Comparison of ENCODE assay signal across 19 cellular contexts in the genomic region with DNA sequence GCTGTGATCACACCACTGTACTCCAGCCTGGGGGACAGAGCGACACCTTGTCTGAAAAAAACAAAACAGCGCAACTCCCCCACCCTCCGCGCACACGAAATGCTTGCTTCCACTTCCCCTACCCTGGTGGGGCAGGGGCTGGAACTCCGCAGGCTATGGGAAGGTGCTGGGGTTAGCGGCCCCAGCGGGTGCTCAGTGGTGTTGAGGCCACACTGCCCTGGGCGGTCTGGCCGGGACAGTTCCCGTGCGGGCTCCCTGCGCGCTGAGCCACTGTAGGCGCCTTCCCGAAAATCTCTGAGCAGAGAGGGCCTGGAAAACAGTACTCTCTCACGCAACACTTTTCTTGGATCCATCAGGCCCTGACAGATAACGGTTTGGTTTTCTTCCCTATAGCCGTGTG. TPM values are rescaled to one million over a fixed set of nuclear protein-coding genes. Genes with fewer than 3 reads are reported as not detected.
A peak's percentile ranks its signal among the peaks of the same experiment; 100 is the strongest.
DNase-seq lines count a peak whose midpoint lies in the region; FAIRE-seq and TF ChIP-seq lines count a peak whose summit lies in the region.
"Had no signal": no experiment of that assay in that cellular context is flagged by ENCODE, and none has a peak within 500 bp of the region (broad histone marks: within the 10 kb centered on the region; RNA-seq: fewer than 3 reads in every experiment).

No MANE protein-coding gene starts in this region.

- CTCF ChIA-PET in endothelial cell of umbilical vein (lab: Charles Lee) (no interaction called here), GM10248 (lab: Yijun Ruan, JAX) (no interaction called here)

- H3K27me3 ChIP-seq in HUES6 (ENCODE audit: control insufficient read depth, insufficient read depth, low read length) = peaks cover 19% of the 10 kb centered on the region
- H3K27me3 ChIP-seq in endothelial cell of umbilical vein (ENCODE audit: control insufficient read depth in 2 of 2, insufficient read depth in 2 of 2, low read length in 2 of 2) = no peaks in the 10 kb centered on the region
- H3K27me3 ChIP-seq in subcutaneous abdominal adipose tissue (ENCODE audit: control insufficient read depth in 5 of 5, insufficient read depth in 4 of 5, low read length in 5 of 5) = no peaks in the 10 kb centered on the region
- H3K27me3 ChIP-seq: pancreas had no signal

- no peak for TF ChIP-seq POLR2A in endothelial cell of umbilical vein (IDR thresholded peaks at IDR 0.05; ENCODE audit: low read depth, low read length)

- peaks cover 17% of the 10 kb centered on the region for H3K4me1 ChIP-seq in HUES6 (ENCODE audit: control insufficient read depth, insufficient read depth, low read length)
- peaks cover 16% of the 10 kb centered on the region for H3K4me1 ChIP-seq in endothelial cell of umbilical vein (ENCODE audit: control insufficient read depth, extremely low read depth, insufficient read depth, low read length)
- peaks cover 16% of the 10 kb centered on the region for H3K4me1 ChIP-seq in mesodermal cell (ENCODE audit: control insufficient read depth, insufficient read depth, low read length, poor library complexity, severe bottlenecking)
- H3K4me1 ChIP-seq in subcutaneous abdominal adipose tissue (ENCODE audit: control insufficient read depth in 5 of 5, insufficient read depth in 5 of 5, low read length in 5 of 5) = peaks cover 0 to 30% (median 28%) of the 10 kb centered on the region in 5 donors
- H3K4me1 ChIP-seq: pancreas had no signal

- H3K4me2 ChIP-seq in endothelial cell of umbilical vein (ENCODE audit: insufficient read depth, low read length) = no peak overlapping the region

- H3K36me3 ChIP-seq in HUES6 (ENCODE audit: control insufficient read depth, insufficient read depth, low read length) (no peaks in the 10 kb centered on the region), endothelial cell of umbilical vein (ENCODE audit: control insufficient read depth in 2 of 2, extremely low read depth in 1 of 2, insufficient read depth in 2 of 2, low read length in 2 of 2) (no peaks in the 10 kb centered on the region), mesodermal cell (ENCODE audit: control insufficient read depth, insufficient read depth, low read length) (peaks cover 6% of the 10 kb centered on the region), subcutaneous abdominal adipose tissue (ENCODE audit: control insufficient read depth in 5 of 5, insufficient read depth in 5 of 5, low read length in 5 of 5) (no peaks in the 10 kb centered on the region)
- H3K36me3 ChIP-seq: left lung, pancreas had no signal

- intact Hi-C loops in endothelial cell of umbilical vein (cut with micrococcal nuclease) = no loop called here

- no peaks in the 10 kb centered on the region for H4K20me1 ChIP-seq in endothelial cell of umbilical vein (replicated peaks; ENCODE audit: control insufficient read depth, extremely low read depth, insufficient read depth, low read length)

- dilution Hi-C loops in endothelial cell of umbilical vein (cut with MboI; ENCODE audit: extremely low pct_ligation_motif_present, low sequenced_read_pairs) = no loop called here

- TF ChIP-seq CTCF in endothelial cell of umbilical vein (IDR thresholded peaks at IDR 0.05; ENCODE audit: extremely low read depth in 1 of 2, insufficient read depth in 1 of 2, low read depth in 1 of 2, low read length in 2 of 2) = no peak
- no peak for TF ChIP-seq CTCF in GM10248 (IDR thresholded peaks at IDR 0.05; ENCODE audit: control extremely low read depth, extremely low read depth, low read depth, missing control alignments)

- peaks cover 24% of the 10 kb centered on the region for H3K79me2 ChIP-seq in endothelial cell of umbilical vein (ENCODE audit: control insufficient read depth, insufficient read depth, low read length)

- BruUV-seq in endothelial cell of umbilical vein (replicated peaks; lab: Mats Ljungman, UMichigan) = TSS peak; percentile 9

- 77 to 90% methylated on average over 12 to 15 of the region's 19 CpGs for WGBS in mesodermal cell (ENCODE audit: insufficient coverage in 2 of 2), 2 experiments

- H3K4me3 ChIP-seq in HUES6 (ENCODE audit: low read depth, low read length) (peak overlapping the region; percentile 95), endothelial cell of umbilical vein (replicated peaks in 1 of 3; ENCODE audit: insufficient read depth in 1 of 3, low read depth in 1 of 3, low read length in 3 of 3) (no peak overlapping the region), mesodermal cell (ENCODE audit: extremely low read depth, insufficient read depth, low read length, poor library complexity, severe bottlenecking) (peak overlapping the region; percentile 39), subcutaneous abdominal adipose tissue (ENCODE audit: low read depth in 1 of 5, low read length in 5 of 5) (peak overlapping the region in 2 of 5 donors; percentile 63 to 69)

- peak overlapping the region; percentile 74 for H3K9ac ChIP-seq in HUES6 (ENCODE audit: low read length)
- H3K9ac ChIP-seq in endothelial cell of umbilical vein (replicated peaks; ENCODE audit: extremely low read depth, insufficient read depth, low read length) = no peak overlapping the region
- peak overlapping the region in 1 of 5 donors; percentile 77 for H3K9ac ChIP-seq in subcutaneous abdominal adipose tissue (ENCODE audit: low read length in 5 of 5)

- H3K9me3 ChIP-seq in HUES6 (ENCODE audit: control insufficient read depth, insufficient read depth, low read depth, low read length) (peaks cover 4% of the 10 kb centered on the region; the same call in 1 of the 2 replicates), endothelial cell of umbilical vein (replicated peaks; ENCODE audit: control insufficient read depth, insufficient read depth, low read length) (no peaks in the 10 kb centered on the region), mesodermal cell (ENCODE audit: control insufficient read depth, low read length) (no peaks in the 10 kb centered on the region), subcutaneous abdominal adipose tissue (ENCODE audit: control insufficient read depth in 5 of 5, low read length in 5 of 5) (no peaks in the 10 kb centered on the region)
- H3K9me3 ChIP-seq: left lung, pancreas had no signal

- no peaks in the 10 kb centered on the region for H3K9me1 ChIP-seq in endothelial cell of umbilical vein (replicated peaks; ENCODE audit: control insufficient read depth, extremely low read depth, insufficient read depth, low read length)

- H3K27ac ChIP-seq in HUES6 (ENCODE audit: low read depth, low read length) (peak overlapping the region; percentile 69; the same call in 1 of the 2 replicates), endothelial cell of umbilical vein (ENCODE audit: insufficient read depth, low read depth, low read length) (peak overlapping the region; percentile 3), mesodermal cell (ENCODE audit: low read depth, low read length, severe bottlenecking) (peak overlapping the region; percentile 94), subcutaneous abdominal adipose tissue (ENCODE audit: low read depth, low read length) (peak overlapping the region; percentile 69)

- H2AFZ ChIP-seq in endothelial cell of umbilical vein (ENCODE audit: low read depth, low read length) = peak overlapping the region; percentile 84

- DNase-seq in endothelial cell of umbilical vein (ENCODE audit: low read depth, low spot score) (no peak), NCI-H2171 treated with DMSO at 0.1 percent for 48 hours (lab: John Stamatoyannopoulos, UW) (no peak), GM10248 (ENCODE audit: extremely low spot score) (no peak), islet precursor cell (no peak)
- DNase-seq in NK-92 treated with Interleukin-12 subunit alpha and Interleukin-12 subunit beta, amount 100 ng/mL, for 24 hours (lab: John Stamatoyannopoulos, UW) = no peak
- DNase-seq: activated CD4-positive, alpha-beta T cell treated with anti-CD3 and anti-CD28 coated beads for 36 hours; activated T-cell treated with anti-CD3 and anti-CD28 coated beads, Interleukin-2, amount 50 U/mL, for 24 hours; GF-D8; GOT3; NCI-H2171; T-cell had no signal

- no peak for FAIRE-seq in endothelial cell of umbilical vein (lab: Jason Lieb, UNC)
- FAIRE-seq: frontal cortex, GM18507, pancreas had no signal

- POLR2A ChIA-PET in endothelial cell of umbilical vein (lab: Charles Lee) (interaction anchor here (0.6 kb wide), 1 partner anchor 1121 kb away, joined by 8 read pairs; no protein-coding TSS in a partner anchor), GM10248 (lab: Yijun Ruan, JAX) (no interaction called here)

TF ChIP-seq in endothelial cell of umbilical vein, 7 proteins besides CTCF, POLR2A, EP300 and RAD21 (continues in another document):
- TF ChIP-seq, protein P1, sequence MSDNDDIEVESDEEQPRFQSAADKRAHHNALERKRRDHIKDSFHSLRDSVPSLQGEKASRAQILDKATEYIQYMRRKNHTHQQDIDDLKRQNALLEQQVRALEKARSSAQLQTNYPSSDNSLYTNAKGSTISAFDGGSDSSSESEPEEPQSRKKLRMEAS (IDR thresholded peaks at IDR 0.05; ENCODE audit: insufficient read depth, insufficient read length) = no peak
- TF ChIP-seq JUN (IDR thresholded peaks at IDR 0.05; ENCODE audit: borderline replicate concordance, insufficient read depth, insufficient read length, low read depth) (no peak), EZH2 (IDR thresholded peaks at IDR 0.05; ENCODE audit: borderline replicate concordance, low read depth, low read length, severe bottlenecking) (no peak), MYC (IDR thresholded peaks at IDR 0.05; ENCODE audit: low read depth, low read length) (no peak), FOS (IDR thresholded peaks at IDR 0.05; ENCODE audit: borderline replicate concordance, insufficient read depth, low read length) (no peak)

RNA-seq across cellular contexts. Expression of a gene that starts 1.1 kb away (rescaled TPM):
- 25.7 and 26.9 TPM in 2 replicates for total RNA-seq in endothelial cell of umbilical vein
- polyA plus RNA-seq in endothelial cell of umbilical vein = 18.0 and 22.4 TPM in 2 replicates
- 23.3 and 24.7 TPM in 2 replicates for polyA plus RNA-seq in endothelial cell of umbilical vein (2011; cell fraction: cytosol; rRNA removed)
- polyA plus RNA-seq in endothelial cell of umbilical vein (2011; cell fraction: nucleus; rRNA removed) = 21.4 and 26.1 TPM in 2 replicates
- 20.2 and 25.0 TPM in 2 replicates for polyA plus RNA-seq in endothelial cell of umbilical vein (2012)
- polyA minus RNA-seq in endothelial cell of umbilical vein = 40.8 and 49.6 TPM in 2 replicates
- 0.51 TPM for polyA minus RNA-seq in endothelial cell of umbilical vein (2011; cell fraction: cytosol; rRNA and poly(A)+ RNA removed)
- polyA minus RNA-seq in endothelial cell of umbilical vein (2011; cell fraction: nucleus; rRNA and poly(A)+ RNA removed) = 14.7 and 17.6 TPM in 2 replicates
- polyA plus RNA-seq in mesodermal cell (2013, experiment 1 of 2) = 19.1 TPM
- polyA plus RNA-seq in mesodermal cell (2013, experiment 2 of 2) = 15.3 TPM
- polyA plus RNA-seq: CD14-positive monocyte had no signal

RNA-seq across cellular contexts. Expression of a gene that starts 52.3 kb away (rescaled TPM):
- 89.2 and 91.9 TPM in 2 replicates for total RNA-seq in endothelial cell of umbilical vein
- 52.0 and 55.0 TPM in 2 replicates for polyA plus RNA-seq in endothelial cell of umbilical vein
- 75.2 and 99.6 TPM in 2 replicates for polyA plus RNA-seq in endothelial cell of umbilical vein (2011; cell fraction: cytosol; rRNA removed)
- polyA plus RNA-seq in endothelial cell of umbilical vein (2011; cell fraction: nucleus; rRNA removed) = 64.5 and 65.2 TPM in 2 replicates
- 102 and 120 TPM in 2 replicates for polyA plus RNA-seq in endothelial cell of umbilical vein (2012)
- polyA minus RNA-seq in endothelial cell of umbilical vein = 159 and 176 TPM in 2 replicates
- 80.3 TPM for polyA minus RNA-seq in endothelial cell of umbilical vein (2011; cell fraction: cytosol; rRNA and poly(A)+ RNA removed)
- polyA minus RNA-seq in endothelial cell of umbilical vein (2011; cell fraction: nucleus; rRNA and poly(A)+ RNA removed) = 38.4 and 54.0 TPM in 2 replicates
- 222 TPM for polyA plus RNA-seq in mesodermal cell (2013, experiment 1 of 2)
- 216 TPM for polyA plus RNA-seq in mesodermal cell (2013, experiment 2 of 2)

Comparison
In these comparisons a context has a peak if more than half of its experiments do, and no peak if none do; other contexts are left out.
1. H3K27ac ChIP-seq: peak in every context shown above with its lines; median percentile 94 in mesodermal cell; 69 in HUES6; 69 in subcutaneous abdominal adipose tissue; 3 in endothelial cell of umbilical vein.
2. H3K4me3 ChIP-seq: peak in HUES6 (single experiment) and mesodermal cell (single experiment); none in endothelial cell of umbilical vein (0 of 3).